ENCODE assay signal across 9 cellular contexts in genomic region chr18:46028536-46028891, GRCh38. TPM values are rescaled to one million over a fixed set of nuclear protein-coding genes. Genes with fewer than 3 reads are reported as not detected.
DNase-seq lines count a peak whose midpoint lies in the region; ATAC-seq, FAIRE-seq and TF ChIP-seq lines count a peak whose summit lies in the region.
"Had no signal": no experiment of that assay in that cellular context is flagged by ENCODE, and none has a peak within 500 bp of the region (broad histone marks: within the 10 kb centered on the region; RNA-seq: fewer than 3 reads in every experiment).

No MANE protein-coding gene starts in this region.

- peaks cover 4% of the 10 kb centered on the region for H3K27me3 Mint-ChIP-seq in activated CD8-positive, alpha-beta T cell treated with anti-CD3 and anti-CD28 coated beads for 36 hours

- H3K9me2 ChIP-seq in GM23248 (ENCODE audit: insufficient read depth): no peaks in the 10 kb centered on the region

- 53 to 59% methylated on average over 7 of the region's 7 CpGs for WGBS in GM23248 (ENCODE audit: low coverage in 1 of 2, low lambda C conversion rate in 2 of 2, missing lambda C conversion rate in 2 of 2), 2 experiments

- H3K79me2 ChIP-seq in GM23248 (ENCODE audit: insufficient read depth): no peaks in the 10 kb centered on the region

- H3F3A ChIP-seq in GM23248 (ENCODE audit: insufficient read depth): no peaks in the 10 kb centered on the region

- H3K27ac ChIP-seq in GM23248: peak overlapping the region; percentile 20; the same call in 1 of the 2 replicates
- peak overlapping the region in 5 of 21 experiments; percentile 25 to 72 (median 40) for H3K27ac ChIP-seq in skin epidermis

- H3K4me3 Mint-ChIP-seq in activated CD8-positive, alpha-beta T cell treated with anti-CD3 and anti-CD28 coated beads for 36 hours: peak overlapping the region; percentile 74

- peak overlapping the region; percentile 88 for H3K4me2 ChIP-seq in GM23248 (ENCODE audit: unreplicated experiment)

- H3K36me3 ChIP-seq in GM23248 (ENCODE audit: low read depth) (no peaks in the 10 kb centered on the region), iPS-15b (ENCODE audit: control insufficient read depth, insufficient read depth, low read length) (no peaks in the 10 kb centered on the region)

- no peak for TF ChIP-seq CTCF in activated CD8-positive, alpha-beta T cell treated with anti-CD3 and anti-CD28 coated beads for 36 hours (IDR thresholded peaks at IDR 0.05)
- no peak for TF ChIP-seq CTCF in GM10248 (IDR thresholded peaks at IDR 0.05; ENCODE audit: control extremely low read depth, extremely low read depth, low read depth, missing control alignments)

- H3K9ac ChIP-seq in GM23248: peak overlapping the region; percentile 76
- peak overlapping the region; percentile 61 for H3K9ac ChIP-seq in iPS-15b (ENCODE audit: low read depth, low read length)

- DNase-seq in GM23248 (no peak), NOMO-1 (lab: John Stamatoyannopoulos, UW; ENCODE audit: unreplicated experiment in 2 of 2) (no peak), AG20443 (ENCODE audit: low spot score) (no peak), GM10248 (ENCODE audit: extremely low spot score) (no peak), urothelium cell line (ENCODE audit: low spot score) (no peak)
- DNase-seq in activated CD8-positive, alpha-beta T cell treated with anti-CD3 and anti-CD28 coated beads for 36 hours: no peak

- CTCF ChIA-PET in activated CD8-positive, alpha-beta T cell treated with anti-CD3 and anti-CD28 coated beads for 36 hours (lab: Charles Lee): interaction anchor here (1.0 to 1.2 kb wide), 4 partner anchors 10 to 33 kb away, joined by 3 to 5 read pairs (median 3); no protein-coding TSS in a partner anchor
- CTCF ChIA-PET in GM10248 (lab: Yijun Ruan, JAX): interaction anchor here (1.2 kb wide), 1 partner anchor 87 kb away, joined by 3 read pairs; no protein-coding TSS in a partner anchor

- H4K20me1 ChIP-seq in GM23248 (ENCODE audit: insufficient read depth): no peaks in the 10 kb centered on the region

- FAIRE-seq in urothelium cell line (lab: Jason Lieb, UNC): no peak
- FAIRE-seq: TTC549 had no signal

- H3K4me1 ChIP-seq in GM23248 (ENCODE audit: insufficient read depth) (no peaks in the 10 kb centered on the region), iPS-15b (ENCODE audit: control insufficient read depth, insufficient read depth, low read length) (no peaks in the 10 kb centered on the region)

- no peak for ATAC-seq in activated CD8-positive, alpha-beta T cell treated with anti-CD3 and anti-CD28 coated beads for 36 hours

- H3K4me3 ChIP-seq in GM23248 (peak overlapping the region; percentile 78), iPS-15b (ENCODE audit: low read depth, low read length) (peak overlapping the region; percentile 59), skin epidermis (peak overlapping the region; percentile 32 to 50 (median 38))

- in situ Hi-C loops in GM23248 (cut with MboI): no loop called here

- peaks cover 9% of the 10 kb centered on the region for H3K36me3 Mint-ChIP-seq in activated CD8-positive, alpha-beta T cell treated with anti-CD3 and anti-CD28 coated beads for 36 hours (ENCODE audit: low read depth)

- intact Hi-C loops in activated CD8-positive, alpha-beta T cell treated with anti-CD3 and anti-CD28 coated beads for 36 hours (cut with micrococcal nuclease): no loop called here

- POLR2A ChIA-PET in activated CD8-positive, alpha-beta T cell treated with anti-CD3 and anti-CD28 coated beads for 36 hours (lab: Charles Lee): interaction anchor here (1.3 to 2.1 kb wide), 2 partner anchors 15 to 18 kb away, joined by 4 to 6 read pairs; no protein-coding TSS in a partner anchor
- POLR2A ChIA-PET in GM10248 (lab: Yijun Ruan, JAX): no interaction called here

- H3K27ac Mint-ChIP-seq in activated CD8-positive, alpha-beta T cell treated with anti-CD3 and anti-CD28 coated beads for 36 hours: peak overlapping the region; percentile 70

- H3K9me3 Mint-ChIP-seq in activated CD8-positive, alpha-beta T cell treated with anti-CD3 and anti-CD28 coated beads for 36 hours: no peaks in the 10 kb centered on the region

- H3K4me1 Mint-ChIP-seq in activated CD8-positive, alpha-beta T cell treated with anti-CD3 and anti-CD28 coated beads for 36 hours (ENCODE audit: low read depth): peaks cover 9% of the 10 kb centered on the region

- H3K27me3 ChIP-seq in GM23248 (replicated peaks; ENCODE audit: insufficient read depth) (no peaks in the 10 kb centered on the region), iPS-15b (ENCODE audit: control insufficient read depth, insufficient read depth, low read length) (peaks cover 31% of the 10 kb centered on the region)

- H3K9me3 ChIP-seq in GM23248 (ENCODE audit: low read depth) (no peaks in the 10 kb centered on the region), iPS-15b (ENCODE audit: control insufficient read depth, insufficient read depth, low read length) (no peaks in the 10 kb centered on the region)

- H2AFZ ChIP-seq in GM23248: peak overlapping the region; percentile 87

RNA-seq across cellular contexts. Expression of gene PSTPIP2, which starts 43.5 kb away (rescaled TPM):
- total RNA-seq in GM23248 (2014; rRNA removed; shearing (Covaris generic)): 2.8 and 3.8 TPM in 2 replicates
- polyA plus RNA-seq in GM23248 (2016; fragmentation: Nextera tagmentation; extraction: Ambion mirVana): 6.4 and 6.7 TPM in 2 replicates
- total RNA-seq in activated CD8-positive, alpha-beta T cell treated with anti-CD3 and anti-CD28 coated beads for 36 hours: 10 to 100 TPM; 17.8 TPM
